In genomic region chr17:76709077-76709950, GRCh38 we compare ENCODE assay signal across 1 cellular context.
A peak's percentile ranks its signal among the peaks of the same experiment; 100 is the strongest.
TF ChIP-seq lines count a peak whose summit lies in the region.

No MANE protein-coding gene starts in this region.

TF ChIP-seq in HepG2, 621 proteins besides CTCF, POLR2A, EP300 and RAD21 (continued from another document):
- TF ChIP-seq ZNF318 (CRISPR knock-in tag; IDR thresholded peaks at IDR 0.05): 0 out of 2 replicates have a peak, but pooled peaks have one; percentile 26
- TF ChIP-seq KAT7 (CRISPR knock-in tag; IDR thresholded peaks at IDR 0.05; ENCODE audit: borderline replicate concordance): 0 out of 2 replicates have a peak, but pooled peaks have one; percentile 8
- TF ChIP-seq ZBTB20 (CRISPR knock-in tag; IDR thresholded peaks at IDR 0.05; ENCODE audit: borderline replicate concordance, low read depth): no peak
- no peak for TF ChIP-seq TSC22D2 (CRISPR knock-in tag; IDR thresholded peaks at IDR 0.05; ENCODE audit: borderline replicate concordance)
- TF ChIP-seq ZNF263 (CRISPR knock-in tag; IDR thresholded peaks at IDR 0.05): peak; percentile 63
- no peak for TF ChIP-seq MEIS1 (CRISPR knock-in tag; IDR thresholded peaks at IDR 0.05; ENCODE audit: borderline replicate concordance)
- no peak for TF ChIP-seq XRCC5 (optimal IDR thresholded peaks at IDR 0.05; ENCODE audit: low read length)
- no peak for TF ChIP-seq ARNT (IDR thresholded peaks at IDR 0.05)
- peak; percentile 24; the same call in 1 of the 2 replicates for TF ChIP-seq MXD4 (CRISPR knock-in tag; IDR thresholded peaks at IDR 0.05)
- TF ChIP-seq ZBTB7B (CRISPR knock-in tag; IDR thresholded peaks at IDR 0.05): peak; percentile 15; the same call in 1 of the 2 replicates
- TF ChIP-seq TBX2 (CRISPR knock-in tag; IDR thresholded peaks at IDR 0.05; ENCODE audit: borderline replicate concordance): peak; percentile 13; the same call in 1 of the 2 replicates
- no peak for TF ChIP-seq HNRNPL (IDR thresholded peaks at IDR 0.05; ENCODE audit: low read depth, low read length)
